In the genomic region with DNA sequence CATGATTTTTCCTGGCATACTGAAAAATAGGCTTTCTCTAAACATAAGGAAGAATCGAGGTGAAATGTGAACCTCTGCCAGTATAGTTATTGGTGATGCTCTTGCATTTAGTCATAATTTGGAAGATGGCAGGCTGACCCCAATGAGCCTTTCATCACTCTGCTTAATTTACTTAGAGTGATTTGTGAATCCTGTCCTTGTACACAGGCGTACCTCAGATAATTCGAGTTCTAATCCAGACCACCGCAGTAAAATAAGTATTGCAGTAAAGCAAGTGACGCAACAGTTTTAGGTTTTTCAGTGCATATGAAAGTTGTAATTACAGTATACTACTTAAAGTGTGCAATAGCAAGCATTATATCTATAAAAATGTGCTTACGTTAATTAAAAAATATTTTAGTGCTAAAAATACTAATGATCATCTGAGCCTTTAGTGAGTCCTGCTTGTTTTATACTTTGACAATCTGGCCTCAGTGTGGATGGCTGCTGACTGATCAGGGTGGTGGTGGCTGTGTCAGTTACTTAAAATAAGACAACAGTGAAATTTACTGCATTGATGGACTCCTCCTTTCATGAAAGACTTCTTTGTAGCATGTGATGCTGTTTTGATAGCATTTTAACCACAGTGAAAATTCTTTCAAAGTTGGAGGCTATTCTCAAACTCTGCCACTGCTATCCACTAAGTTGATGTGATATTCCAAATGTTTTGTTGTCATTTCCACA, we compare ENCODE assay signal across 8 cellular contexts. TPM values are rescaled to one million over a fixed set of nuclear protein-coding genes. Genes with fewer than 3 reads are reported as not detected.
DNase-seq lines count a peak whose midpoint lies in the region; ATAC-seq, FAIRE-seq and TF ChIP-seq lines count a peak whose summit lies in the region.

No MANE protein-coding gene starts in this region.

- H3K36me3 Mint-ChIP-seq in CD8-positive, alpha-beta T cell, result peaks cover 17% of the 10 kb centered on the region
- H3K36me3 Mint-ChIP-seq in neural crest cell (ENCODE audit: low read depth), result peaks cover 20% of the 10 kb centered on the region

- H4K91ac ChIP-seq in H1 (replicated peaks; ENCODE audit: insufficient read length, low read length), result no peak overlapping the region

- no peak overlapping the region for H2BK20ac ChIP-seq in H1 (ENCODE audit: low read length)

- ATAC-seq in CD8-positive, alpha-beta T cell, result no peak
- ATAC-seq in GM19455 (IDR thresholded peaks at IDR 0.05; ENCODE audit: unreplicated experiment) (no peak), HG03342 (IDR thresholded peaks at IDR 0.05; ENCODE audit: unreplicated experiment) (no peak), HG02798 (IDR thresholded peaks at IDR 0.05; ENCODE audit: poor library complexity, unreplicated experiment) (no peak)

- peaks cover 2% of the 10 kb centered on the region; the same call in 1 of the 2 replicates for H3K23me2 ChIP-seq in H1 (ENCODE audit: low read depth, low read length)

- WGBS in H1 (ENCODE audit: extremely low coverage in 1 of 2, insufficient coverage in 1 of 2, insufficient read length in 1 of 2, insufficient replicate concordance in 2 of 2, low coverage in 1 of 2, low lambda C conversion rate in 2 of 2, missing lambda C conversion rate in 1 of 2), 2 experiments, result 53% methylated on average over 6 of the region's 6 CpGs; no CpG with 5 or more reads in 1 of the 2 experiments

- peaks cover 2% of the 10 kb centered on the region; the same call in 1 of the 2 replicates for H3K79me1 ChIP-seq in H1 (ENCODE audit: low read depth, low read length)

- H4K5ac ChIP-seq in H1 (ENCODE audit: insufficient read length, low read depth, low read length), result peak overlapping the region; percentile 8

- H3K4me3 ChIP-seq in CD8-positive, alpha-beta T cell (ENCODE audit: low read depth, low read length), result peak overlapping the region; percentile 39
- H3K4me3 ChIP-seq in OCI-LY3 (ENCODE audit: low read length), result peak overlapping the region; percentile 97
- peak overlapping the region; percentile 78 to 90 (median 83); a peak in 7 of 8 replicates for H3K4me3 ChIP-seq in H1 (ENCODE audit: extremely low read depth in 1 of 4, insufficient read depth in 2 of 4, low read depth in 3 of 4, low read length in 4 of 4)

- in situ Hi-C loops in GM13976 (cut with MboI; ENCODE audit: low sequenced_read_pairs, unreplicated experiment), result no loop called here

- intact Hi-C loops in CD8-positive, alpha-beta T cell (cut with DNase I, micrococcal nuclease), result loop anchor here (2.0 to 10.0 kb wide), 6 partner anchors 389 to 1479 kb away; a partner anchor contains a TSS

- no peak for TF ChIP-seq POLR2A in H1 (IDR thresholded peaks at IDR 0.05; ENCODE audit: control extremely low read depth in 1 of 2, low read depth in 2 of 2, low read length in 2 of 2)

- H3K18ac ChIP-seq in H1 (ENCODE audit: extremely low read depth, low read length), result no peak overlapping the region; the same call in 1 of the 2 replicates

- H3K4me2 ChIP-seq in OCI-LY3 (ENCODE audit: low read length) (peak overlapping the region; percentile 87), H1 (ENCODE audit: insufficient read depth in 1 of 2, low read depth in 2 of 2, low read length in 2 of 2) (peak overlapping the region; percentile 74 to 94)

- TF ChIP-seq RAD21 in H1 (IDR thresholded peaks at IDR 0.05 in 1 of 2, conservative IDR thresholded peaks at IDR 0.05 in 1 of 2; ENCODE audit: low read depth in 2 of 2, low read length in 2 of 2), result no peak

- H3K4me1 ChIP-seq in CD8-positive, alpha-beta T cell (ENCODE audit: insufficient read depth, low read length), result peaks cover 18% of the 10 kb centered on the region
- H3K4me1 ChIP-seq in OCI-LY3 (ENCODE audit: low read length) (peaks cover 25% of the 10 kb centered on the region), H1 (replicated peaks in 1 of 4; ENCODE audit: control insufficient read depth in 3 of 4, insufficient read depth in 4 of 4, low read length in 3 of 4) (peaks cover 8 to 34% (median 14%) of the 10 kb centered on the region in 4 experiments)

- H2AFZ ChIP-seq in OCI-LY3 (ENCODE audit: low read depth, low read length) (no peak overlapping the region), H1 (ENCODE audit: low read length) (no peak overlapping the region)

- peak overlapping the region; percentile 91 for H3K4me3 Mint-ChIP-seq in CD8-positive, alpha-beta T cell
- H3K4me3 Mint-ChIP-seq in neural crest cell, result peak overlapping the region; percentile 95

- no peaks in the 10 kb centered on the region for H3K27me3 Mint-ChIP-seq in CD8-positive, alpha-beta T cell (ENCODE audit: low read depth)
- no peaks in the 10 kb centered on the region for H3K27me3 Mint-ChIP-seq in neural crest cell (ENCODE audit: low read depth)

- H3K36me3 ChIP-seq in CD8-positive, alpha-beta T cell (ENCODE audit: insufficient read depth, low read length), result no peaks in the 10 kb centered on the region
- H3K36me3 ChIP-seq in OCI-LY3 (replicated peaks; ENCODE audit: low read depth, low read length) (peaks cover 10% of the 10 kb centered on the region), H1 (ENCODE audit: control insufficient read depth in 2 of 4, insufficient read depth in 4 of 4, low read length in 3 of 4) (peaks cover 0 to 14% (median 0%) of the 10 kb centered on the region in 4 experiments; a peak in 2 of 8 replicates)

- no peak overlapping the region for H2BK12ac ChIP-seq in H1 (ENCODE audit: low read depth, low read length)

- H4K20me1 ChIP-seq in OCI-LY3 (ENCODE audit: insufficient read depth, low read length) (no peaks in the 10 kb centered on the region), H1 (replicated peaks in 1 of 2; ENCODE audit: control insufficient read depth in 1 of 2, insufficient read depth in 2 of 2, low read length in 2 of 2) (no peaks in the 10 kb centered on the region)

- H3K79me2 ChIP-seq in OCI-LY3 (ENCODE audit: low read length), result peaks cover 46% of the 10 kb centered on the region
- peaks cover 0 to 57% of the 10 kb centered on the region in 2 experiments; a peak in 2 of 4 replicates for H3K79me2 ChIP-seq in H1 (ENCODE audit: control insufficient read depth in 1 of 2, insufficient read depth in 2 of 2, low read length in 2 of 2)

- no peak overlapping the region for H2BK5ac ChIP-seq in H1 (ENCODE audit: low read depth, low read length)

- no peak overlapping the region for H3K23ac ChIP-seq in H1 (ENCODE audit: insufficient read length)

- H3K9me3 Mint-ChIP-seq in CD8-positive, alpha-beta T cell, result no peaks in the 10 kb centered on the region
- H3K9me3 Mint-ChIP-seq in neural crest cell, result peaks cover 2% of the 10 kb centered on the region

- H3K14ac ChIP-seq in H1 (ENCODE audit: insufficient read length), result no peak overlapping the region

- CTCF ChIA-PET in CD8-positive, alpha-beta T cell (lab: Charles Lee), result no interaction called here
- CTCF ChIA-PET in H1 (lab: Charles Lee; ENCODE audit: partially characterized antibody), result no interaction called here

- POLR2A ChIA-PET in CD8-positive, alpha-beta T cell (lab: Charles Lee), result no interaction called here
- POLR2A ChIA-PET in H1 (lab: Charles Lee; ENCODE audit: partially characterized antibody), result interaction anchor here (0.9 to 7.5 kb wide), 6 partner anchors 10 to 49 kb away, joined by 3 to 112 read pairs (median 4); no protein-coding TSS in a partner anchor

- no peaks in the 10 kb centered on the region for H3K27me3 ChIP-seq in CD8-positive, alpha-beta T cell (ENCODE audit: insufficient read depth, low read length)
- H3K27me3 ChIP-seq in OCI-LY3 (ENCODE audit: low read depth, low read length) (no peaks in the 10 kb centered on the region), H1 (replicated peaks in 1 of 4; ENCODE audit: control insufficient read depth in 3 of 4, extremely low read depth in 1 of 4, insufficient read depth in 3 of 4, low read length in 3 of 4) (no peaks in the 10 kb centered on the region)

- FAIRE-seq in H1 (lab: Jason Lieb, UNC), result no peak

- peaks cover 32% of the 10 kb centered on the region for H3K4me1 Mint-ChIP-seq in CD8-positive, alpha-beta T cell (ENCODE audit: low read depth)
- H3K4me1 Mint-ChIP-seq in neural crest cell, result peaks cover 31% of the 10 kb centered on the region

- DNase-seq in CD8-positive, alpha-beta T cell, result no peak
- DNase-seq in H1 (ENCODE audit: low read depth in 1 of 2, low spot score in 2 of 2) (no peak), neural crest cell (ENCODE audit: low read depth, low spot score) (no peak), GM13976 (ENCODE audit: low spot score) (no peak)

- H4K8ac ChIP-seq in H1 (ENCODE audit: extremely low read depth, insufficient read depth, low read length), result no peak overlapping the region

- no peak overlapping the region for H2BK15ac ChIP-seq in H1 (ENCODE audit: low read length)

- H3K9me3 ChIP-seq in CD8-positive, alpha-beta T cell (ENCODE audit: low read length), result no peaks in the 10 kb centered on the region
- no peaks in the 10 kb centered on the region for H3K9me3 ChIP-seq in OCI-LY3 (ENCODE audit: insufficient read depth, low read length)
- H3K9me3 ChIP-seq in H1 (ENCODE audit: insufficient read depth in 2 of 2, low read depth in 1 of 2, low read length in 1 of 2), result no peaks in the 10 kb centered on the region

- H3K4ac ChIP-seq in H1 (replicated peaks; ENCODE audit: insufficient read length, low read depth, low read length), result no peak overlapping the region

- no peak overlapping the region for H2AK5ac ChIP-seq in H1 (ENCODE audit: low read depth, low read length)

- no peak for TF ChIP-seq EP300 in H1 (IDR thresholded peaks at IDR 0.05; ENCODE audit: borderline replicate concordance in 1 of 2, low read depth in 2 of 2, low read length in 2 of 2)

- peak overlapping the region; percentile 92 for H3K9ac ChIP-seq in OCI-LY3 (ENCODE audit: low read length)
- H3K9ac ChIP-seq in H1 (replicated peaks in 1 of 4; ENCODE audit: extremely low read depth in 1 of 4, low read depth in 3 of 4, low read length in 3 of 4), result peak overlapping the region in 1 of 4 experiments; percentile 87; a peak in 3 of 7 replicates

- H2BK120ac ChIP-seq in H1 (replicated peaks; ENCODE audit: low read depth, low read length), result no peak overlapping the region

- peak overlapping the region; percentile 74 for H3K56ac ChIP-seq in H1 (replicated peaks; ENCODE audit: insufficient read length, low read depth, low read length)

- H3K27ac Mint-ChIP-seq in CD8-positive, alpha-beta T cell, result peak overlapping the region; percentile 94
- peak overlapping the region; percentile 96 for H3K27ac Mint-ChIP-seq in neural crest cell (ENCODE audit: unreplicated experiment)

- no peak for TF ChIP-seq CTCF in CD8-positive, alpha-beta T cell (IDR thresholded peaks at IDR 0.05)
- no peak for TF ChIP-seq CTCF in OCI-LY3 (IDR thresholded peaks at IDR 0.05; ENCODE audit: low read depth, low read length)
- TF ChIP-seq CTCF in H1 (IDR thresholded peaks at IDR 0.05; ENCODE audit: control extremely low read depth in 1 of 3, insufficient read depth in 1 of 3, low read depth in 1 of 3, low read length in 3 of 3), result no peak
- no peak for TF ChIP-seq CTCF in neural crest cell (conservative IDR thresholded peaks at IDR 0.05)
- TF ChIP-seq CTCF in GM13976 (IDR thresholded peaks at IDR 0.05; ENCODE audit: borderline replicate concordance, control extremely low read depth, extremely low read depth, insufficient read depth, missing control alignments), result no peak

- H3K27ac ChIP-seq in CD8-positive, alpha-beta T cell (ENCODE audit: low read depth, low read length), result peak overlapping the region; percentile 63
- H3K27ac ChIP-seq in OCI-LY3 (ENCODE audit: low read length), result peak overlapping the region; percentile 42
- 0 out of 2 replicates have a peak overlapping the region, but pooled peaks have one; percentile 88 for H3K27ac ChIP-seq in H1 (ENCODE audit: low read depth, low read length)

RNA-seq across cellular contexts. Expression of a gene that starts 1.7 kb away (rescaled TPM):
- total RNA-seq in CD8-positive, alpha-beta T cell, result 10 to 100 TPM; 10.3 to 11.1 TPM
- 31.3 and 31.9 TPM in 2 replicates for total RNA-seq in H1 (2021; fragmentation: NEBNext Ultra II Directional; extraction: Animal tissue kit (Norgen Biotek cat#: 25700))
- 20.4 and 30.7 TPM in 2 replicates for polyA plus RNA-seq in H1 (2011; rRNA removed)
- 36.3 TPM for polyA plus RNA-seq in H1 (2011; cell fraction: cytosol; rRNA removed)
- polyA plus RNA-seq in H1 (2011; cell fraction: nucleus; rRNA removed), result 27.8 TPM
- polyA plus RNA-seq in H1 (2012, experiment 1 of 2), result 15.7 to 22.7 TPM (median 18.7 TPM) in 4 replicates
- 5.0 TPM for polyA plus RNA-seq in H1 (2012, experiment 2 of 2)
- 10.9 TPM for polyA plus RNA-seq in H1 (2013, experiment 1 of 2)
- polyA plus RNA-seq in H1 (2013, experiment 2 of 2), result 9.7 TPM
- polyA minus RNA-seq in H1 (2011; rRNA and poly(A)+ RNA removed), result 56.6 and 90.5 TPM in 2 replicates
- 19.1 TPM for polyA minus RNA-seq in H1 (2011; cell fraction: cytosol; rRNA and poly(A)+ RNA removed)
- polyA minus RNA-seq in H1 (2011; cell fraction: nucleus; rRNA and poly(A)+ RNA removed), result 56.2 TPM
- 13.6 and 19.3 TPM in 2 replicates for total RNA-seq in neural crest cell

RNA-seq across cellular contexts. Expression of a gene that starts 50.6 kb away (rescaled TPM):
- under 1 TPM in 1 of 2 experiments, not detected in 1; 0.19 TPM for total RNA-seq in CD8-positive, alpha-beta T cell
- 14.9 and 17.7 TPM in 2 replicates for total RNA-seq in H1 (2021; fragmentation: NEBNext Ultra II Directional; extraction: Animal tissue kit (Norgen Biotek cat#: 25700))
- polyA plus RNA-seq in H1 (2011; rRNA removed), result 4.0 and 4.2 TPM in 2 replicates
- 5.6 TPM for polyA plus RNA-seq in H1 (2011; cell fraction: cytosol; rRNA removed)
- polyA plus RNA-seq in H1 (2011; cell fraction: nucleus; rRNA removed), result 4.1 TPM
- 5.0 to 5.6 TPM (median 5.4 TPM) in 4 replicates for polyA plus RNA-seq in H1 (2012, experiment 1 of 2)
- 2.3 TPM for polyA plus RNA-seq in H1 (2012, experiment 2 of 2)
- polyA plus RNA-seq in H1 (2013, experiment 1 of 2), result 95.5 TPM
- polyA plus RNA-seq in H1 (2013, experiment 2 of 2), result 113 TPM
- polyA minus RNA-seq in H1 (2011; rRNA and poly(A)+ RNA removed), result 2.5 and 3.7 TPM in 2 replicates
- 2.5 TPM for polyA minus RNA-seq in H1 (2011; cell fraction: cytosol; rRNA and poly(A)+ RNA removed)
- 1.2 TPM for polyA minus RNA-seq in H1 (2011; cell fraction: nucleus; rRNA and poly(A)+ RNA removed)
- not detected in 2 replicates for total RNA-seq in neural crest cell

Comparison
In these comparisons a context has a peak if more than half of its experiments do, and no peak if none do; other contexts are left out.
1. H3K4me3 ChIP-seq: peak in every context shown above with its lines; median percentile 97 in OCI-LY3; 83 in H1; 39 in CD8-positive, alpha-beta T cell.
2. RNA of a gene that starts 50.6 kb away (total RNA-seq): 14.9 to 17.7 TPM in H1; 0.19 TPM in CD8-positive, alpha-beta T cell and not detected in neural crest cell; every median in the first group is over 10 times any median in the second.
3. Peak in every context shown above with its lines, with median percentiles within 50 percentile points of each other: H3K27ac ChIP-seq.